2 cellular contexts compared by ENCODE assay signal in genomic region chr20:45164906-45165305, GRCh38.
A peak's percentile ranks its signal among the peaks of the same experiment; 100 is the strongest.
TF ChIP-seq lines count a peak whose summit lies in the region.

No MANE protein-coding gene starts in this region.

TF ChIP-seq in HepG2, 621 proteins besides CTCF, POLR2A, EP300 and RAD21:
- no peak for TF ChIP-seq XRCC5 (optimal IDR thresholded peaks at IDR 0.05; ENCODE audit: low read length)
- no peak for TF ChIP-seq TP53 (CRISPR knock-in tag; conservative IDR thresholded peaks at IDR 0.05)
- no peak for TF ChIP-seq ZNF383 (CRISPR knock-in tag; IDR thresholded peaks at IDR 0.05; ENCODE audit: borderline replicate concordance)

TF ChIP-seq in HEK293, 187 proteins besides CTCF, POLR2A, EP300 and RAD21:
- TF ChIP-seq, protein P1, sequence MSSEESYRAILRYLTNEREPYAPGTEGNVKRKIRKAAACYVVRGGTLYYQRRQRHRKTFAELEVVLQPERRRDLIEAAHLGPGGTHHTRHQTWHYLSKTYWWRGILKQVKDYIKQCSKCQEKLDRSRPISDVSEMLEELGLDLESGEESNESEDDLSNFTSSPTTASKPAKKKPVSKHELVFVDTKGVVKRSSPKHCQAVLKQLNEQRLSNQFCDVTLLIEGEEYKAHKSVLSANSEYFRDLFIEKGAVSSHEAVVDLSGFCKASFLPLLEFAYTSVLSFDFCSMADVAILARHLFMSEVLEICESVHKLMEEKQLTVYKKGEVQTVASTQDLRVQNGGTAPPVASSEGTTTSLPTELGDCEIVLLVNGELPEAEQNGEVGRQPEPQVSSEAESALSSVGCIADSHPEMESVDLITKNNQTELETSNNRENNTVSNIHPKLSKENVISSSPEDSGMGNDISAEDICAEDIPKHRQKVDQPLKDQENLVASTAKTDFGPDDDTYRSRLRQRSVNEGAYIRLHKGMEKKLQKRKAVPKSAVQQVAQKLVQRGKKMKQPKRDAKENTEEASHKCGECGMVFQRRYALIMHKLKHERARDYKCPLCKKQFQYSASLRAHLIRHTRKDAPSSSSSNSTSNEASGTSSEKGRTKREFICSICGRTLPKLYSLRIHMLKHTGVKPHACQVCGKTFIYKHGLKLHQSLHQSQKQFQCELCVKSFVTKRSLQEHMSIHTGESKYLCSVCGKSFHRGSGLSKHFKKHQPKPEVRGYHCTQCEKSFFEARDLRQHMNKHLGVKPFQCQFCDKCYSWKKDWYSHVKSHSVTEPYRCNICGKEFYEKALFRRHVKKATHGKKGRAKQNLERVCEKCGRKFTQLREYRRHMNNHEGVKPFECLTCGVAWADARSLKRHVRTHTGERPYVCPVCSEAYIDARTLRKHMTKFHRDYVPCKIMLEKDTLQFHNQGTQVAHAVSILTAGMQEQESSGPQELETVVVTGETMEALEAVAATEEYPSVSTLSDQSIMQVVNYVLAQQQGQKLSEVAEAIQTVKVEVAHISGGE (tag by site-specific recombination; conservative IDR thresholded peaks at IDR 0.05; ENCODE audit: low read depth): no peak
- peak; percentile 98 for TF ChIP-seq ZNF433 (tag by site-specific recombination; IDR thresholded peaks at IDR 0.05; ENCODE audit: low read depth)
